Comparison of ENCODE assay signal across 16 cellular contexts in the genomic region with DNA sequence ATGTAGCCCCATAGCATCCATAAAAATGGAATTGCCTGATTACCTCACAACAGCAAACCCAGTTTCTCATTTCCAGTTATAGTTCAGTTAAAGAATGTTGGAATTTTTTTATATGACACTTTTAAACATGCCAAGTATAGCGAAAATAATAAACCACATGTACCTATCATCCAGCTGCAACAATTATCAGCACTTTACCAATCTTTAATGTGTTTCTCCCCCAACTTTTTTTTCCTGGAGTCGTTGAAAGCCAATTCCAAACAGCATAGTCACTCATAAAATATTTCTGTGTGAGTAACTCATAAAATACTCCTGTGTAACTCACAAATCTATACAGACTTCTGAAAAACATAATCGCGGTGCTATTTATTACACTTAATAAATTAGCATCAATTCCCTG. TPM values are rescaled to one million over a fixed set of nuclear protein-coding genes. Genes with fewer than 3 reads are reported as not detected.
A peak's percentile ranks its signal among the peaks of the same experiment; 100 is the strongest.
DNase-seq lines count a peak whose midpoint lies in the region; ATAC-seq, FAIRE-seq and TF ChIP-seq lines count a peak whose summit lies in the region.
"Had no signal": no experiment of that assay in that cellular context is flagged by ENCODE, and none has a peak within 500 bp of the region (broad histone marks: within the 10 kb centered on the region; RNA-seq: fewer than 3 reads in every experiment).

No MANE protein-coding gene starts in this region.

- H4K8ac ChIP-seq in neuronal stem cell (ENCODE audit: low read depth, low read length) = no peak overlapping the region

- H3K36me3 Mint-ChIP-seq in natural killer cell = no peaks in the 10 kb centered on the region
- peaks cover 17% of the 10 kb centered on the region for H3K36me3 Mint-ChIP-seq in natural killer cell treated with Interleukin-12 subunit alpha and Interleukin-12 subunit beta and Interleukin-15 and Interleukin-18, amount 100 ng/mL, for 72 hours
- no peaks in the 10 kb centered on the region for H3K36me3 Mint-ChIP-seq in astrocyte (ENCODE audit: low read depth, unreplicated experiment)
- peaks cover 68% of the 10 kb centered on the region for H3K36me3 Mint-ChIP-seq in activated T-helper 2 cell treated with anti-CD3 and anti-CD28 coated beads, Interferon-gamma antibody, Interleukin-2, Interleukin-4, amounts not matched to agents 10 μg/mL and 5 μg/mL and 100 μg/mL, durations not matched to agents 14 hours and 24 hours and 36 hours (ENCODE audit: low read depth)

- no peak overlapping the region for H2AK5ac ChIP-seq in neuronal stem cell (ENCODE audit: low read depth, low read length)

- H3K9ac ChIP-seq in astrocyte (ENCODE audit: low read length) (peak overlapping the region; percentile 30), neuronal stem cell (ENCODE audit: low read depth, low read length, poor library complexity) (no peak overlapping the region), colonic mucosa (ENCODE audit: low read depth in 2 of 2, low read length in 2 of 2) (no peak overlapping the region)

- peak overlapping the region; percentile 8 to 19 for H3K27ac Mint-ChIP-seq in natural killer cell
- no peak overlapping the region for H3K27ac Mint-ChIP-seq in natural killer cell treated with Interleukin-12 subunit alpha and Interleukin-12 subunit beta and Interleukin-15 and Interleukin-18, amount 100 ng/mL, for 72 hours
- peak overlapping the region; percentile 92 for H3K27ac Mint-ChIP-seq in astrocyte (ENCODE audit: unreplicated experiment)
- no peak overlapping the region for H3K27ac Mint-ChIP-seq in activated T-helper 2 cell treated with anti-CD3 and anti-CD28 coated beads, Interferon-gamma antibody, Interleukin-2, Interleukin-4, amounts not matched to agents 10 μg/mL and 5 μg/mL and 100 μg/mL, durations not matched to agents 14 hours and 24 hours and 36 hours
- H3K27ac Mint-ChIP-seq: activated naive CD4-positive, alpha-beta T cell treated with anti-CD3 and anti-CD28 coated beads, Interleukin-2, amount 50 U/mL, for 24 hours had no signal

- H2BK15ac ChIP-seq in neuronal stem cell (ENCODE audit: low read length) = no peak overlapping the region

- no CpG with 5 or more reads among the region's 4 CpGs for WGBS in neuronal stem cell (ENCODE audit: extremely low coverage in 2 of 2, insufficient read length in 2 of 2, insufficient replicate concordance in 1 of 2), 2 donors

- H3K4me1 ChIP-seq in astrocyte (ENCODE audit: insufficient read depth, low read length) (peaks cover 28% of the 10 kb centered on the region), neuronal stem cell (ENCODE audit: control insufficient read depth in 2 of 2, insufficient read depth in 1 of 2, low read depth in 1 of 2, low read length in 2 of 2) (no peaks in the 10 kb centered on the region), colonic mucosa (no peaks in the 10 kb centered on the region)

- H3K9me3 Mint-ChIP-seq in natural killer cell (no peaks in the 10 kb centered on the region), astrocyte (ENCODE audit: unreplicated experiment) (no peaks in the 10 kb centered on the region)
- no peaks in the 10 kb centered on the region for H3K9me3 Mint-ChIP-seq in natural killer cell treated with Interleukin-12 subunit alpha and Interleukin-12 subunit beta and Interleukin-15 and Interleukin-18, amount 100 ng/mL, for 72 hours
- H3K9me3 Mint-ChIP-seq in activated T-helper 2 cell treated with anti-CD3 and anti-CD28 coated beads, Interferon-gamma antibody, Interleukin-2, Interleukin-4, amounts not matched to agents 10 μg/mL and 5 μg/mL and 100 μg/mL, durations not matched to agents 14 hours and 24 hours and 36 hours = no peaks in the 10 kb centered on the region
- H3K9me3 Mint-ChIP-seq: activated naive CD4-positive, alpha-beta T cell treated with anti-CD3 and anti-CD28 coated beads, Interleukin-2, amount 50 U/mL, for 24 hours had no signal

- TF ChIP-seq CTCF in natural killer cell (IDR thresholded peaks at IDR 0.05) (no peak), astrocyte (IDR thresholded peaks at IDR 0.05; ENCODE audit: insufficient read depth, low read depth, low read length) (no peak), colonic mucosa (IDR thresholded peaks at IDR 0.05) (no peak)

- no peak overlapping the region for H4K91ac ChIP-seq in neuronal stem cell (ENCODE audit: low read depth, low read length, poor library complexity)

- peak overlapping the region; percentile 64 for H3K4me2 ChIP-seq in astrocyte (ENCODE audit: low read length)
- H3K4me2 ChIP-seq in neuronal stem cell (ENCODE audit: insufficient read depth, low read length, poor library complexity, severe bottlenecking) = no peak overlapping the region

- H3K9me3 ChIP-seq in astrocyte (ENCODE audit: insufficient read depth, low read depth, low read length) (no peaks in the 10 kb centered on the region), neuronal stem cell (replicated peaks in 1 of 2; ENCODE audit: control insufficient read depth in 2 of 2, insufficient read depth in 1 of 2, low read depth in 1 of 2, low read length in 2 of 2) (no peaks in the 10 kb centered on the region), colonic mucosa (no peaks in the 10 kb centered on the region)
- H3K9me3 ChIP-seq: neutrophil had no signal

- peaks cover 42% of the 10 kb centered on the region for H3K79me2 ChIP-seq in astrocyte (ENCODE audit: insufficient read depth, low read length)

- no peak overlapping the region for H2BK120ac ChIP-seq in neuronal stem cell (ENCODE audit: low read depth, low read length)

- no peak overlapping the region for H3K4me3 ChIP-seq in astrocyte (ENCODE audit: insufficient read depth, low read depth, low read length)
- H3K4me3 ChIP-seq in neuronal stem cell (ENCODE audit: low read length in 2 of 2) = no peak overlapping the region
- H3K4me3 ChIP-seq in colonic mucosa = no peak overlapping the region
- H3K4me3 ChIP-seq: lung had no signal

- peak overlapping the region; percentile 60 for H3K27ac ChIP-seq in astrocyte (ENCODE audit: low read depth, low read length)
- H3K27ac ChIP-seq in neuronal stem cell (replicated peaks; ENCODE audit: low read length) = no peak overlapping the region
- H3K27ac ChIP-seq in colonic mucosa = no peak overlapping the region
- H3K27ac ChIP-seq: neutrophil, WERI-Rb-1 had no signal

- ATAC-seq in natural killer cell = no peak
- ATAC-seq in natural killer cell treated with Interleukin-12 subunit alpha and Interleukin-12 subunit beta and Interleukin-15 and Interleukin-18, amount 100 ng/mL, for 72 hours = no peak

- peaks cover 8% of the 10 kb centered on the region for H4K20me1 ChIP-seq in astrocyte (ENCODE audit: insufficient read depth, low read length)

- H3K27me3 Mint-ChIP-seq in natural killer cell (ENCODE audit: low read depth in 2 of 2) = no peaks in the 10 kb centered on the region
- H3K27me3 Mint-ChIP-seq in natural killer cell treated with Interleukin-12 subunit alpha and Interleukin-12 subunit beta and Interleukin-15 and Interleukin-18, amount 100 ng/mL, for 72 hours = no peaks in the 10 kb centered on the region
- H3K27me3 Mint-ChIP-seq in astrocyte (ENCODE audit: low read depth, unreplicated experiment) = no peaks in the 10 kb centered on the region
- no peaks in the 10 kb centered on the region for H3K27me3 Mint-ChIP-seq in activated T-helper 2 cell treated with anti-CD3 and anti-CD28 coated beads, Interferon-gamma antibody, Interleukin-2, Interleukin-4, amounts not matched to agents 10 μg/mL and 5 μg/mL and 100 μg/mL, durations not matched to agents 14 hours and 24 hours and 36 hours (ENCODE audit: low read depth)
- H3K27me3 Mint-ChIP-seq: activated naive CD4-positive, alpha-beta T cell treated with anti-CD3 and anti-CD28 coated beads, Interleukin-2, amount 50 U/mL, for 24 hours had no signal

- H3K4me3 Mint-ChIP-seq in natural killer cell = no peak overlapping the region
- H3K4me3 Mint-ChIP-seq in natural killer cell treated with Interleukin-12 subunit alpha and Interleukin-12 subunit beta and Interleukin-15 and Interleukin-18, amount 100 ng/mL, for 72 hours = no peak overlapping the region
- no peak overlapping the region for H3K4me3 Mint-ChIP-seq in astrocyte (ENCODE audit: unreplicated experiment)
- no peak overlapping the region for H3K4me3 Mint-ChIP-seq in activated T-helper 2 cell treated with anti-CD3 and anti-CD28 coated beads, Interferon-gamma antibody, Interleukin-2, Interleukin-4, amounts not matched to agents 10 μg/mL and 5 μg/mL and 100 μg/mL, durations not matched to agents 14 hours and 24 hours and 36 hours (ENCODE audit: low read depth)
- H3K4me3 Mint-ChIP-seq: activated naive CD4-positive, alpha-beta T cell treated with anti-CD3 and anti-CD28 coated beads, Interleukin-2, amount 50 U/mL, for 24 hours had no signal

- H3K36me3 ChIP-seq in astrocyte (ENCODE audit: insufficient read depth, low read length) (peaks cover 20% of the 10 kb centered on the region), neuronal stem cell (replicated peaks in 1 of 2; ENCODE audit: control insufficient read depth in 2 of 2, insufficient read depth in 2 of 2, low read length in 2 of 2) (peaks cover 13 to 100% of the 10 kb centered on the region in 2 donors), colonic mucosa (no peaks in the 10 kb centered on the region)

- no peak overlapping the region for H2AFZ ChIP-seq in astrocyte (ENCODE audit: low read depth, low read length)
- H2AFZ ChIP-seq in neuronal stem cell (ENCODE audit: low read length) = no peak overlapping the region

- H3K18ac ChIP-seq in neuronal stem cell (ENCODE audit: low read length) = no peak overlapping the region

- H2BK5ac ChIP-seq in neuronal stem cell (ENCODE audit: low read length) = no peak overlapping the region

- no peaks in the 10 kb centered on the region for H3K79me1 ChIP-seq in neuronal stem cell (ENCODE audit: low read depth, low read length)

- FAIRE-seq in astrocyte (lab: Jason Lieb, UNC) = peak; percentile 70

- peaks cover 42 to 44% of the 10 kb centered on the region in 2 donors for H3K4me1 Mint-ChIP-seq in natural killer cell
- peaks cover 27 to 34% of the 10 kb centered on the region in 2 donors for H3K4me1 Mint-ChIP-seq in natural killer cell treated with Interleukin-12 subunit alpha and Interleukin-12 subunit beta and Interleukin-15 and Interleukin-18, amount 100 ng/mL, for 72 hours (ENCODE audit: low read depth in 2 of 2)
- peaks cover 30% of the 10 kb centered on the region for H3K4me1 Mint-ChIP-seq in astrocyte (ENCODE audit: low read depth, unreplicated experiment)
- H3K4me1 Mint-ChIP-seq in activated T-helper 2 cell treated with anti-CD3 and anti-CD28 coated beads, Interferon-gamma antibody, Interleukin-2, Interleukin-4, amounts not matched to agents 10 μg/mL and 5 μg/mL and 100 μg/mL, durations not matched to agents 14 hours and 24 hours and 36 hours (ENCODE audit: low read depth) = peaks cover 6% of the 10 kb centered on the region

- intact Hi-C loops in natural killer cell (cut with micrococcal nuclease) = no loop called here
- intact Hi-C loops in colonic mucosa (cut with DNase I) = no loop called here
- intact Hi-C loops in activated T-helper 2 cell treated with anti-CD3 and anti-CD28 coated beads, Interferon-gamma antibody, Interleukin-2, Interleukin-4, amounts not matched to agents 10 μg/mL and 5 μg/mL and 100 μg/mL, durations not matched to agents 14 hours and 24 hours and 36 hours (cut with micrococcal nuclease) = no loop called here

- no peaks in the 10 kb centered on the region for H3K27me3 ChIP-seq in astrocyte (ENCODE audit: insufficient read depth, low read length)
- no peaks in the 10 kb centered on the region for H3K27me3 ChIP-seq in neuronal stem cell (ENCODE audit: control insufficient read depth in 3 of 3, insufficient read depth in 3 of 3, low read depth in 1 of 3, low read length in 3 of 3)
- no peaks in the 10 kb centered on the region for H3K27me3 ChIP-seq in colonic mucosa
- H3K27me3 ChIP-seq: neutrophil had no signal

- H3K14ac ChIP-seq in neuronal stem cell (ENCODE audit: low read length) = no peak overlapping the region

- no peak overlapping the region for H2BK12ac ChIP-seq in neuronal stem cell (ENCODE audit: low read length)

- H3K4ac ChIP-seq in neuronal stem cell (ENCODE audit: low read length) = no peak overlapping the region

- DNase-seq in natural killer cell (no peak), astrocyte (ENCODE audit: low read depth) (peak; percentile 79), glomerular visceral epithelial cell (ENCODE audit: extremely low spot score) (peak; percentile 69), SKM-1 (lab: John Stamatoyannopoulos, UW; ENCODE audit: unreplicated experiment) (no peak), neuronal stem cell (ENCODE audit: low spot score) (no peak), colonic mucosa (no peak)
- DNase-seq in natural killer cell treated with Interleukin-12 subunit alpha and Interleukin-12 subunit beta and Interleukin-15 and Interleukin-18, amount 100 ng/mL, for 72 hours (ENCODE audit: low spot score) = no peak
- DNase-seq in activated T-helper 2 cell treated with anti-CD3 and anti-CD28 coated beads, Interferon-gamma antibody, Interleukin-2, Interleukin-4, amounts not matched to agents 10 μg/mL and 5 μg/mL and 100 μg/mL, durations not matched to agents 14 hours and 24 hours and 36 hours (ENCODE audit: low spot score) = no peak
- DNase-seq: erythroblast, NCI-H1048, NCI-H2227 treated with DMSO at 0.1 percent for 48 hours, substantia nigra, WERI-Rb-1 had no signal

- no peak overlapping the region for H3K23ac ChIP-seq in neuronal stem cell (ENCODE audit: low read depth, low read length, poor library complexity)

RNA-seq across cellular contexts. Expression of a gene that starts 38.1 kb away (rescaled TPM):
- total RNA-seq in natural killer cell = 10 to 100 TPM; 63.4 to 92.7 (median 73.8) TPM
- 10 to 100 TPM; 64.2 to 67.3 TPM for total RNA-seq in natural killer cell treated with Interleukin-12 subunit alpha and Interleukin-12 subunit beta and Interleukin-15 and Interleukin-18, amount 100 ng/mL, for 72 hours
- total RNA-seq in astrocyte = 84.3 and 87.7 TPM in 2 replicates
- polyA plus RNA-seq in neuronal stem cell (2013, experiment 1 of 2) = 75.0 TPM
- polyA plus RNA-seq in neuronal stem cell (2013, experiment 2 of 2) = 79.4 TPM
- total RNA-seq in colonic mucosa = 100 to 1,000 TPM in 1 of 2 donors, 10 to 100 TPM in 1; 74.0 to 106 TPM
- total RNA-seq in activated T-helper 2 cell treated with anti-CD3 and anti-CD28 coated beads, Interferon-gamma antibody, Interleukin-2, Interleukin-4, amounts not matched to agents 10 μg/mL and 5 μg/mL and 100 μg/mL, durations not matched to agents 14 hours and 24 hours and 36 hours = 73.0 and 77.1 TPM in 2 replicates

Comparison
In these comparisons a context has a peak if more than half of its experiments do, and no peak if none do; other contexts are left out.
1. H3K27ac Mint-ChIP-seq: peak in natural killer cell (2 of 2) and astrocyte (single experiment); none in natural killer cell treated with Interleukin-12 subunit alpha and Interleukin-12 subunit beta and Interleukin-15 and Interleukin-18, amount 100 ng/mL, for 72 hours (0 of 2) and activated T-helper 2 cell treated with anti-CD3 and anti-CD28 coated beads, Interferon-gamma antibody, Interleukin-2, Interleukin-4, amounts not matched to agents 10 μg/mL and 5 μg/mL and 100 μg/mL, durations not matched to agents 14 hours and 24 hours and 36 hours (single experiment).
2. DNase-seq: peak in astrocyte (single experiment) and glomerular visceral epithelial cell (single experiment); none in natural killer cell (single experiment), natural killer cell treated with Interleukin-12 subunit alpha and Interleukin-12 subunit beta and Interleukin-15 and Interleukin-18, amount 100 ng/mL, for 72 hours (single experiment), SKM-1 (single experiment), neuronal stem cell (single experiment), colonic mucosa (single experiment) and activated T-helper 2 cell treated with anti-CD3 and anti-CD28 coated beads, Interferon-gamma antibody, Interleukin-2, Interleukin-4, amounts not matched to agents 10 μg/mL and 5 μg/mL and 100 μg/mL, durations not matched to agents 14 hours and 24 hours and 36 hours (single experiment).